In the genomic region with DNA sequence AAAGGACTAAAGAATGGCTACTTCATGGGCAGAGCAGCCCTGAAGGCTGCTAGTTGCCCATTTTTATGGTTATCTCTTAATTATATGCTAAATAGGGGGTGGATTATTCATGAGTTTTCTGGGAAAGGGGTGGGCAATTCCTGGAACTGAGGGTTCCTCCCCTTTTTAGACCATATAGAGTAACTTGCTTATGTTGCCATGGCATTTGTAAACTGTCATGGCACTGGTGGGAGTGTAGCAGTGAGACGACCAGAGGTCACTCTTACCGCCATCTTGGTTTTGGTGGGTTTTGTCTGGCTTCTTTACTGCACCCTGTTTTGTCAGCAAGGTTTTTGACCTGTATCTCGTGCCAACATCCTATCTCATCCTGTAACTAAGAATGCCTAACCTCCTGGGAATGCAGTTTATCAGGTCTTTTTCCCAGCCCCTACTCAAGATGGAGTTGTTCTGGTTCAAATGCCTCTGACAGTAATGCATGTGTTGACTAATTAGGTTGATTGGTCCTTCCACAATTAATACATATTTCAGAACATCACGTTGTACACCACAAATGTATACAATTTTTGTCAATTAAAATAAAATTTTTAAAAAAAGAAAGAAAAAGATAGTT, we compare ENCODE assay signal across 2 cellular contexts.
TF ChIP-seq lines count a peak whose summit lies in the region.

No MANE protein-coding gene starts in this region.

TF ChIP-seq in H1, 55 proteins besides CTCF, POLR2A, EP300 and RAD21:
- TF ChIP-seq RXRA (IDR thresholded peaks at IDR 0.05; ENCODE audit: insufficient read depth, low read depth, low read length) (no peak), CTBP2 (IDR thresholded peaks at IDR 0.05; ENCODE audit: borderline replicate concordance, insufficient read depth, insufficient read length, low read length) (no peak), HDAC6 (IDR thresholded peaks at IDR 0.05; ENCODE audit: low read depth, low read length) (no peak), CREB1 (IDR thresholded peaks at IDR 0.05) (no peak), SAP30 (IDR thresholded peaks at IDR 0.05; ENCODE audit: insufficient read depth, insufficient replicate concordance, low read length) (no peak), CEBPB (IDR thresholded peaks at IDR 0.05; ENCODE audit: low read depth, low read length) (no peak), SRF (IDR thresholded peaks at IDR 0.05; ENCODE audit: low read depth, low read length) (no peak), SP1 (IDR thresholded peaks at IDR 0.05; ENCODE audit: low read depth, low read length) (no peak), BRCA1 (IDR thresholded peaks at IDR 0.05; ENCODE audit: low read depth, low read length) (no peak), KDM1A (IDR thresholded peaks at IDR 0.05; ENCODE audit: borderline replicate concordance, low read length) (no peak), SP4 (IDR thresholded peaks at IDR 0.05; ENCODE audit: low read length) (no peak), RFX5 (IDR thresholded peaks at IDR 0.05; ENCODE audit: borderline replicate concordance, low read depth, low read length) (no peak), SUZ12 (IDR thresholded peaks at IDR 0.05; ENCODE audit: low read length) (no peak), POLR2AphosphoS5 (IDR thresholded peaks at IDR 0.05; ENCODE audit: low read depth, low read length) (no peak)

TF ChIP-seq in GM23338, 12 proteins besides CTCF, POLR2A, EP300 and RAD21:
- TF ChIP-seq EZH2 (IDR thresholded peaks at IDR 0.05; ENCODE audit: low read depth, unreplicated experiment) (no peak), NANOG (IDR thresholded peaks at IDR 0.05; ENCODE audit: borderline replicate concordance) (no peak), ZNF114 (CRISPR knock-in tag; IDR thresholded peaks at IDR 0.05) (no peak), STAT1 (IDR thresholded peaks at IDR 0.05; ENCODE audit: unreplicated experiment) (no peak), EZH2phosphoT487 (IDR thresholded peaks at IDR 0.05; ENCODE audit: unreplicated experiment) (no peak), ZNF331 (CRISPR knock-in tag; IDR thresholded peaks at IDR 0.05; ENCODE audit: low read depth) (no peak), POLR2AphosphoS5 (IDR thresholded peaks at IDR 0.05; ENCODE audit: low read depth) (no peak)
- TF ChIP-seq, protein P1, sequence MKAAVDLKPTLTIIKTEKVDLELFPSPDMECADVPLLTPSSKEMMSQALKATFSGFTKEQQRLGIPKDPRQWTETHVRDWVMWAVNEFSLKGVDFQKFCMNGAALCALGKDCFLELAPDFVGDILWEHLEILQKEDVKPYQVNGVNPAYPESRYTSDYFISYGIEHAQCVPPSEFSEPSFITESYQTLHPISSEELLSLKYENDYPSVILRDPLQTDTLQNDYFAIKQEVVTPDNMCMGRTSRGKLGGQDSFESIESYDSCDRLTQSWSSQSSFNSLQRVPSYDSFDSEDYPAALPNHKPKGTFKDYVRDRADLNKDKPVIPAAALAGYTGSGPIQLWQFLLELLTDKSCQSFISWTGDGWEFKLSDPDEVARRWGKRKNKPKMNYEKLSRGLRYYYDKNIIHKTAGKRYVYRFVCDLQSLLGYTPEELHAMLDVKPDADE (IDR thresholded peaks at IDR 0.05) = no peak
- TF ChIP-seq, protein P2, sequence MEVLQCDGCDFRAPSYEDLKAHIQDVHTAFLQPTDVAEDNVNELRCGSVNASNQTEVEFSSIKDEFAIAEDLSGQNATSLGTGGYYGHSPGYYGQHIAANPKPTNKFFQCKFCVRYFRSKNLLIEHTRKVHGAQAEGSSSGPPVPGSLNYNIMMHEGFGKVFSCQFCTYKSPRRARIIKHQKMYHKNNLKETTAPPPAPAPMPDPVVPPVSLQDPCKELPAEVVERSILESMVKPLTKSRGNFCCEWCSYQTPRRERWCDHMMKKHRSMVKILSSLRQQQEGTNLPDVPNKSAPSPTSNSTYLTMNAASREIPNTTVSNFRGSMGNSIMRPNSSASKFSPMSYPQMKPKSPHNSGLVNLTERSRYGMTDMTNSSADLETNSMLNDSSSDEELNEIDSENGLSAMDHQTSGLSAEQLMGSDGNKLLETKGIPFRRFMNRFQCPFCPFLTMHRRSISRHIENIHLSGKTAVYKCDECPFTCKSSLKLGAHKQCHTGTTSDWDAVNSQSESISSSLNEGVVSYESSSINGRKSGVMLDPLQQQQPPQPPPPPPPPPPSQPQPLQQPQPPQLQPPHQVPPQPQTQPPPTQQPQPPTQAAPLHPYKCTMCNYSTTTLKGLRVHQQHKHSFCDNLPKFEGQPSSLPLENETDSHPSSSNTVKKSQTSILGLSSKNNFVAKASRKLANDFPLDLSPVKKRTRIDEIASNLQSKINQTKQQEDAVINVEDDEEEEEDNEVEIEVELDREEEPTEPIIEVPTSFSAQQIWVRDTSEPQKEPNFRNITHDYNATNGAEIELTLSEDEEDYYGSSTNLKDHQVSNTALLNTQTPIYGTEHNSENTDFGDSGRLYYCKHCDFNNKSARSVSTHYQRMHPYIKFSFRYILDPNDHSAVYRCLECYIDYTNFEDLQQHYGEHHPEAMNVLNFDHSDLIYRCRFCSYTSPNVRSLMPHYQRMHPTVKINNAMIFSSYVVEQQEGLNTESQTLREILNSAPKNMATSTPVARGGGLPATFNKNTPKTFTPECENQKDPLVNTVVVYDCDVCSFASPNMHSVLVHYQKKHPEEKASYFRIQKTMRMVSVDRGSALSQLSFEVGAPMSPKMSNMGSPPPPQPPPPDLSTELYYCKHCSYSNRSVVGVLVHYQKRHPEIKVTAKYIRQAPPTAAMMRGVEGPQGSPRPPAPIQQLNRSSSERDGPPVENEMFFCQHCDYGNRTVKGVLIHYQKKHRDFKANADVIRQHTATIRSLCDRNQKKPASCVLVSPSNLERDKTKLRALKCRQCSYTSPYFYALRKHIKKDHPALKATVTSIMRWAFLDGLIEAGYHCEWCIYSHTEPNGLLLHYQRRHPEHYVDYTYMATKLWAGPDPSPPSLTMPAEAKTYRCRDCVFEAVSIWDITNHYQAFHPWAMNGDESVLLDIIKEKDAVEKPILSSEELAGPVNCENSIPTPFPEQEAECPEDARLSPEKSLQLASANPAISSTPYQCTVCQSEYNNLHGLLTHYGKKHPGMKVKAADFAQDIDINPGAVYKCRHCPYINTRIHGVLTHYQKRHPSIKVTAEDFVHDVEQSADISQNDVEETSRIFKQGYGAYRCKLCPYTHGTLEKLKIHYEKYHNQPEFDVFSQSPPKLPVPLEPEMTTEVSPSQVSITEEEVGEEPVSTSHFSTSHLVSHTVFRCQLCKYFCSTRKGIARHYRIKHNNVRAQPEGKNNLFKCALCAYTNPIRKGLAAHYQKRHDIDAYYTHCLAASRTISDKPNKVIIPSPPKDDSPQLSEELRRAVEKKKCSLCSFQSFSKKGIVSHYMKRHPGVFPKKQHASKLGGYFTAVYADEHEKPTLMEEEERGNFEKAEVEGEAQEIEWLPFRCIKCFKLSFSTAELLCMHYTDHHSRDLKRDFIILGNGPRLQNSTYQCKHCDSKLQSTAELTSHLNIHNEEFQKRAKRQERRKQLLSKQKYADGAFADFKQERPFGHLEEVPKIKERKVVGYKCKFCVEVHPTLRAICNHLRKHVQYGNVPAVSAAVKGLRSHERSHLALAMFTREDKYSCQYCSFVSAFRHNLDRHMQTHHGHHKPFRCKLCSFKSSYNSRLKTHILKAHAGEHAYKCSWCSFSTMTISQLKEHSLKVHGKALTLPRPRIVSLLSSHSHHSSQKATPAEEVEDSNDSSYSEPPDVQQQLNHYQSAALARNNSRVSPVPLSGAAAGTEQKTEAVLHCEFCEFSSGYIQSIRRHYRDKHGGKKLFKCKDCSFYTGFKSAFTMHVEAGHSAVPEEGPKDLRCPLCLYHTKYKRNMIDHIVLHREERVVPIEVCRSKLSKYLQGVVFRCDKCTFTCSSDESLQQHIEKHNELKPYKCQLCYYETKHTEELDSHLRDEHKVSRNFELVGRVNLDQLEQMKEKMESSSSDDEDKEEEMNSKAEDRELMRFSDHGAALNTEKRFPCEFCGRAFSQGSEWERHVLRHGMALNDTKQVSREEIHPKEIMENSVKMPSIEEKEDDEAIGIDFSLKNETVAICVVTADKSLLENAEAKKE (CRISPR knock-in tag; IDR thresholded peaks at IDR 0.05) = no peak
